ENCODE assay signal across 16 cellular contexts in the genomic region with DNA sequence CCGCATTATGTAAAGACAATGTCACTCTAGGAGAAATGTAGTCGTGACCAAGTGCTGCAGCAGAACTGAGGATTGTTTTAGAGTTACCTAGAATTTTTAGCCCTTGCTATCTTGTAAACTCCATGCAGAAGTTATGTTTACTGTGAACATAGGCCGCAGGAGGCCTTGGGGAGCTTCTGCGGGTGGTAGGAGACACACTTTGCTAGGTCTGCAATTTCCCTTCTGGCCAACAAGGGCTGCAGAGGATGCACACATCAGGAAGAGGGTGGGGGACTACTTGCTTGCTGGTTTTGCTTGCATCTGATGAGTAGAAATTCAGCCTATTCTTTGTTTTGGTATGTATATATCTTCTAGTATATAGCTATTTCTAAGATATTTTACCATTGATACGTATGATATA. TPM values are rescaled to one million over a fixed set of nuclear protein-coding genes. Genes with fewer than 3 reads are reported as not detected.
A peak's percentile ranks its signal among the peaks of the same experiment; 100 is the strongest.
DNase-seq lines count a peak whose midpoint lies in the region; ATAC-seq and TF ChIP-seq lines count a peak whose summit lies in the region.
"Had no signal": no experiment of that assay in that cellular context is flagged by ENCODE, and none has a peak within 500 bp of the region (broad histone marks: within the 10 kb centered on the region; RNA-seq: fewer than 3 reads in every experiment).

No MANE protein-coding gene starts in this region.

- no peaks in the 10 kb centered on the region for H3K27me3 ChIP-seq in spleen (replicated peaks in 1 of 7)
- H3K27me3 ChIP-seq: body of pancreas, ovary had no signal

- intact Hi-C loops in spleen (cut with DNase I; ENCODE audit: low total_unique reads) = no loop called here

- TF ChIP-seq CTCF in spleen (IDR thresholded peaks at IDR 0.05 in 8 of 11, conservative IDR thresholded peaks at IDR 0.05 in 3 of 11) = no peak

- H3K27ac ChIP-seq in spleen = peak overlapping the region; percentile 10 to 85 (median 58)
- H3K27ac ChIP-seq: body of pancreas, ovary had no signal

- DNase-seq in spleen (peak; percentile 85), NCI-H1048 (lab: John Stamatoyannopoulos, UW) (no peak), SIG-M5 (lab: John Stamatoyannopoulos, UW) (no peak), GM03348 (ENCODE audit: low spot score) (no peak), NCI-H526 (lab: John Stamatoyannopoulos, UW) (no peak)
- DNase-seq: body of pancreas; CD4-positive, alpha-beta memory T cell; MV-4-11; NCI-H526 treated with DMSO at 0.1 percent for 48 hours; ovary had no signal

- H3K9me3 ChIP-seq in spleen = no peaks in the 10 kb centered on the region
- H3K9me3 ChIP-seq: body of pancreas, ovary had no signal

- peak in 1 of 3 donors; percentile 39 for TF ChIP-seq POLR2A in spleen (IDR thresholded peaks at IDR 0.05)

- peak overlapping the region in 6 of 8 donors; percentile 18 to 58 (median 30) for H3K4me3 ChIP-seq in spleen
- H3K4me3 ChIP-seq: body of pancreas, lung, ovary had no signal

- peaks cover 0 to 41% (median 0%) of the 10 kb centered on the region in 6 donors for H3K4me1 ChIP-seq in spleen
- H3K4me1 ChIP-seq: body of pancreas had no signal

- 45 to 64% (median 60%) methylated on average over 5 of the region's 5 CpGs for WGBS in spleen, 5 donors

- ATAC-seq in GM18861 (IDR thresholded peaks at IDR 0.05; ENCODE audit: unreplicated experiment) (peak; percentile 94), HG02610 (IDR thresholded peaks at IDR 0.05; ENCODE audit: unreplicated experiment) (peak; percentile 93), HG03565 (IDR thresholded peaks at IDR 0.05; ENCODE audit: unreplicated experiment) (peak; percentile 89)
- ATAC-seq: body of pancreas had no signal

- no peaks in the 10 kb centered on the region for H3K36me3 ChIP-seq in spleen
- H3K36me3 ChIP-seq: ovary had no signal

RNA-seq across cellular contexts. Expression of gene BANK1, which starts 23.1 kb away (rescaled TPM):
- 100 to 1,000 TPM; 105 to 208 (median 133) TPM for total RNA-seq in spleen
- polyA plus RNA-seq in spleen = 100 to 1,000 TPM; 121 to 194 (median 155) TPM
- total RNA-seq: activated T-helper 1 cell treated with anti-CD3 and anti-CD28 coated beads, Interleukin-12 subunit alpha, Interleukin-12 subunit beta, Interleukin-2, Interleukin-4 antibody, amounts not matched to agents 30 ng/mL and 10 ng/mL and 1 ng/mL, durations not matched to agents 14 hours and 24 hours and 36 hours; CD4-positive, alpha-beta memory T cell; SK-MEL-5 had no signal
